ENCODE assay signal across 16 cellular contexts in the genomic region with DNA sequence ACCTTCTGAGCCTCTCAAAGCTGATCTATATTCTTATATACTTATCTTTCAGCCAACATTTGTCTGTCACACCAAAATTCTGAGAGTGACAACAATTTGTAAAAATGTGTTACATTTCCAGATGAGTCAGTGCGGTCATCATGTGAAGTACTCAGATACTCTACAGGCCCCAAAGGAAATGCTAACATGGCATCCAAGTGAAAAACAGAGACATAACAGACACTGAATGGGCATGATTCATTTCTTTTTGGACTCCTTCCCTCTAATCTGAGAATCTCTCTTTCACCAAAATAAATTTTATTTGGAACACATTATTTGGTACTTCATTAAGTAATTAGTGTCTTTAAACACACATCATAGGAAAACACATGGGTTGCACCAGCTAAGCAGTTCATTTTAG.
DNase-seq lines count a peak whose midpoint lies in the region; ATAC-seq and TF ChIP-seq lines count a peak whose summit lies in the region.
"Had no signal": no experiment of that assay in that cellular context is flagged by ENCODE, and none has a peak within 500 bp of the region (broad histone marks: within the 10 kb centered on the region; RNA-seq: fewer than 3 reads in every experiment).

No MANE protein-coding gene starts in this region.

- DNase-seq in MCF 10A (ENCODE audit: unreplicated experiment), result peak; percentile 22
- DNase-seq in breast epithelium (ENCODE audit: low spot score in 2 of 2), result no peak
- DNase-seq in SK-N-SH, result no peak
- peak; percentile 5 to 21 for DNase-seq in cardiac fibroblast (ENCODE audit: low read depth in 2 of 2)
- DNase-seq in central memory CD4-positive, alpha-beta T cell, result no peak
- no peak for DNase-seq in brain microvascular endothelial cell
- DNase-seq: Caco-2; CD8-positive, alpha-beta T cell; DND-41; GDM1 had no signal

- H3K36me3 Mint-ChIP-seq in MCF 10A (ENCODE audit: insufficient read depth, unreplicated experiment), result no peaks in the 10 kb centered on the region
- H3K36me3 Mint-ChIP-seq: CD14-positive monocyte; CD8-positive, alpha-beta T cell had no signal

- TF ChIP-seq POLR2A in breast epithelium (IDR thresholded peaks at IDR 0.05), result no peak

- H3K79me2 ChIP-seq in SK-N-SH (ENCODE audit: insufficient read depth), result no peaks in the 10 kb centered on the region

- no peak overlapping the region for H3K27ac Mint-ChIP-seq in MCF 10A (ENCODE audit: low read depth, unreplicated experiment)
- H3K27ac Mint-ChIP-seq: CD14-positive monocyte; CD8-positive, alpha-beta T cell had no signal

- in situ Hi-C loops in brain microvascular endothelial cell (cut with HindIII; ENCODE audit: low pct_ligation_motif_present, low sequenced_read_pairs), result no loop called here

- H3K9me3 Mint-ChIP-seq in MCF 10A (ENCODE audit: unreplicated experiment), result no peaks in the 10 kb centered on the region
- H3K9me3 Mint-ChIP-seq: CD8-positive, alpha-beta T cell had no signal

- POLR2A ChIA-PET in MCF 10A (lab: Yijun Ruan, JAX) (no interaction called here), SK-N-SH (lab: Yijun Ruan, JAX) (no interaction called here)

- no peaks in the 10 kb centered on the region for H3K36me3 ChIP-seq in breast epithelium
- H3K36me3 ChIP-seq in SK-N-SH (replicated peaks in 1 of 2; ENCODE audit: control insufficient read depth in 1 of 2, insufficient read depth in 2 of 2, low read length in 1 of 2), result no peaks in the 10 kb centered on the region
- no peaks in the 10 kb centered on the region for H3K36me3 ChIP-seq in brain microvascular endothelial cell (replicated peaks)

- peaks cover 5% of the 10 kb centered on the region for H3F3A ChIP-seq in SK-N-SH (replicated peaks; ENCODE audit: insufficient read depth)

- H3K9me2 ChIP-seq in SK-N-SH, result no peaks in the 10 kb centered on the region

- no peak overlapping the region for H3K4me3 Mint-ChIP-seq in MCF 10A (ENCODE audit: unreplicated experiment)
- H3K4me3 Mint-ChIP-seq: CD14-positive monocyte; CD8-positive, alpha-beta T cell had no signal

- H3K27ac ChIP-seq in breast epithelium (no peak overlapping the region), SK-N-SH (ENCODE audit: low read depth in 2 of 2, low read length in 1 of 2) (peak overlapping the region; percentile 44 to 59; a peak in 3 of 4 replicates), brain microvascular endothelial cell (no peak overlapping the region)
- H3K27ac ChIP-seq: 22Rv1 had no signal

- WGBS in SK-N-SH (ENCODE audit: low lambda C conversion rate), result 63% methylated on average over 1 of the region's 1 CpG

- H3K4me3 ChIP-seq in breast epithelium (no peak overlapping the region), SK-N-SH (ENCODE audit: low read depth in 2 of 2, low read length in 1 of 2) (no peak overlapping the region), cardiac fibroblast (replicated peaks in 1 of 2; ENCODE audit: low read depth in 2 of 2, low read length in 2 of 2) (no peak overlapping the region), brain microvascular endothelial cell (ENCODE audit: low read depth, low read length) (no peak overlapping the region)

- H3K27me3 ChIP-seq in breast epithelium (no peaks in the 10 kb centered on the region), SK-N-SH (ENCODE audit: insufficient read depth) (no peaks in the 10 kb centered on the region), brain microvascular endothelial cell (replicated peaks) (no peaks in the 10 kb centered on the region)

- CTCF ChIA-PET in MCF 10A (lab: Yijun Ruan, JAX) (interaction anchor here (0.7 kb wide), 1 partner anchor 66 kb away, joined by 3 read pairs; no protein-coding TSS in a partner anchor), SK-N-SH (lab: Yijun Ruan, JAX) (interaction anchor here (1.2 kb wide), 1 partner anchor 91 kb away, joined by 4 read pairs; no protein-coding TSS in a partner anchor)

- TF ChIP-seq EP300 in SK-N-SH (IDR thresholded peaks at IDR 0.05; ENCODE audit: borderline replicate concordance in 1 of 2, low read depth in 1 of 2, low read length in 1 of 2), result peak; percentile 39 to 92; a peak in 3 of 4 replicates

- H3K9me3 ChIP-seq in breast epithelium (no peaks in the 10 kb centered on the region), SK-N-SH (no peaks in the 10 kb centered on the region)
- H3K9me3 ChIP-seq: Caco-2 had no signal

- H3K4me1 ChIP-seq in breast epithelium, result no peaks in the 10 kb centered on the region
- H3K4me1 ChIP-seq in SK-N-SH (ENCODE audit: control insufficient read depth in 1 of 2, insufficient read depth in 2 of 2, low read depth in 1 of 2, low read length in 1 of 2), result no peaks in the 10 kb centered on the region; a peak in 2 of 4 replicates
- H3K4me1 ChIP-seq: Caco-2 had no signal

- no peak overlapping the region for H2AFZ ChIP-seq in SK-N-SH (ENCODE audit: low read depth)

- ATAC-seq in HG02938 (IDR thresholded peaks at IDR 0.05; ENCODE audit: unreplicated experiment) (no peak), GM19324 (IDR thresholded peaks at IDR 0.05; ENCODE audit: low FRiP score, unreplicated experiment) (no peak)
- ATAC-seq: CD8-positive, alpha-beta T cell; HCT116; HepG2 had no signal

- H3K27me3 Mint-ChIP-seq in MCF 10A (ENCODE audit: insufficient read depth, unreplicated experiment), result peaks cover 11% of the 10 kb centered on the region

- intact Hi-C loops in MCF 10A (cut with micrococcal nuclease) (no loop called here), breast epithelium (cut with DNase I; ENCODE audit: low total_unique reads) (no loop called here)

- no peak for TF ChIP-seq CTCF in MCF 10A (IDR thresholded peaks at IDR 0.05; ENCODE audit: unreplicated experiment)
- no peak for TF ChIP-seq CTCF in breast epithelium (IDR thresholded peaks at IDR 0.05)
- TF ChIP-seq CTCF in SK-N-SH (IDR thresholded peaks at IDR 0.05), result no peak
- TF ChIP-seq CTCF in cardiac fibroblast (IDR thresholded peaks at IDR 0.05; ENCODE audit: low read depth, low read length), result no peak
- no peak for TF ChIP-seq CTCF in brain microvascular endothelial cell (IDR thresholded peaks at IDR 0.05; ENCODE audit: low read depth, low read length, missing control alignments)

- H4K20me1 ChIP-seq in SK-N-SH (ENCODE audit: insufficient read depth), result no peaks in the 10 kb centered on the region

- TF ChIP-seq RAD21 in SK-N-SH (IDR thresholded peaks at IDR 0.05; ENCODE audit: low read length), result no peak

- H3K4me1 Mint-ChIP-seq in MCF 10A (ENCODE audit: insufficient read depth, unreplicated experiment), result peaks cover 5% of the 10 kb centered on the region
- H3K4me1 Mint-ChIP-seq: CD14-positive monocyte had no signal

- no peak overlapping the region for H3K9ac ChIP-seq in SK-N-SH

- no peak overlapping the region for H3K4me2 ChIP-seq in SK-N-SH

- BruUV-seq in MCF 10A (replicated peaks; lab: Mats Ljungman, UMichigan), result no TSS peak

TF ChIP-seq in SK-N-SH, 30 proteins besides CTCF, POLR2A, EP300 and RAD21 (continues in another document):
- peak; percentile 86 for TF ChIP-seq TEAD4 (IDR thresholded peaks at IDR 0.05; ENCODE audit: borderline replicate concordance, insufficient read depth)
- TF ChIP-seq, protein P1, sequence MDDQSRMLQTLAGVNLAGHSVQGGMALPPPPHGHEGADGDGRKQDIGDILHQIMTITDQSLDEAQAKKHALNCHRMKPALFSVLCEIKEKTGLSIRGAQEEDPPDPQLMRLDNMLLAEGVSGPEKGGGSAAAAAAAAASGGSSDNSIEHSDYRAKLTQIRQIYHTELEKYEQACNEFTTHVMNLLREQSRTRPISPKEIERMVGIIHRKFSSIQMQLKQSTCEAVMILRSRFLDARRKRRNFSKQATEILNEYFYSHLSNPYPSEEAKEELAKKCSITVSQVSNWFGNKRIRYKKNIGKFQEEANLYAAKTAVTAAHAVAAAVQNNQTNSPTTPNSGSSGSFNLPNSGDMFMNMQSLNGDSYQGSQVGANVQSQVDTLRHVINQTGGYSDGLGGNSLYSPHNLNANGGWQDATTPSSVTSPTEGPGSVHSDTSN (IDR thresholded peaks at IDR 0.05), result peak; percentile 94
- TF ChIP-seq, protein P2, sequence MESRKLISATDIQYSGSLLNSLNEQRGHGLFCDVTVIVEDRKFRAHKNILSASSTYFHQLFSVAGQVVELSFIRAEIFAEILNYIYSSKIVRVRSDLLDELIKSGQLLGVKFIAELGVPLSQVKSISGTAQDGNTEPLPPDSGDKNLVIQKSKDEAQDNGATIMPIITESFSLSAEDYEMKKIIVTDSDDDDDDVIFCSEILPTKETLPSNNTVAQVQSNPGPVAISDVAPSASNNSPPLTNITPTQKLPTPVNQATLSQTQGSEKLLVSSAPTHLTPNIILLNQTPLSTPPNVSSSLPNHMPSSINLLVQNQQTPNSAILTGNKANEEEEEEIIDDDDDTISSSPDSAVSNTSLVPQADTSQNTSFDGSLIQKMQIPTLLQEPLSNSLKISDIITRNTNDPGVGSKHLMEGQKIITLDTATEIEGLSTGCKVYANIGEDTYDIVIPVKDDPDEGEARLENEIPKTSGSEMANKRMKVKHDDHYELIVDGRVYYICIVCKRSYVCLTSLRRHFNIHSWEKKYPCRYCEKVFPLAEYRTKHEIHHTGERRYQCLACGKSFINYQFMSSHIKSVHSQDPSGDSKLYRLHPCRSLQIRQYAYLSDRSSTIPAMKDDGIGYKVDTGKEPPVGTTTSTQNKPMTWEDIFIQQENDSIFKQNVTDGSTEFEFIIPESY (IDR thresholded peaks at IDR 0.05; ENCODE audit: borderline replicate concordance, low read depth), result 0 out of 2 replicates have a peak, but pooled peaks have one; percentile 58
- TF ChIP-seq SIN3A (IDR thresholded peaks at IDR 0.05; ENCODE audit: borderline replicate concordance, low read depth, low read length), result peak; percentile 59; the same call in 1 of the 2 replicates
- TF ChIP-seq RXRA (IDR thresholded peaks at IDR 0.05; ENCODE audit: borderline replicate concordance, low read depth), result peak; percentile 53; the same call in 1 of the 2 replicates
- peak; percentile 87 for TF ChIP-seq JUND (IDR thresholded peaks at IDR 0.05)
- TF ChIP-seq RCOR1 (IDR thresholded peaks at IDR 0.05; ENCODE audit: low read length), result no peak
- peak; percentile 82 for TF ChIP-seq NFIC (IDR thresholded peaks at IDR 0.05; ENCODE audit: borderline replicate concordance)
- no peak for TF ChIP-seq CHD2 (IDR thresholded peaks at IDR 0.05; ENCODE audit: low read length, partially characterized antibody)
- peak; percentile 80 for TF ChIP-seq FOSL2 (IDR thresholded peaks at IDR 0.05; ENCODE audit: borderline replicate concordance, low read depth)
- peak; percentile 77; the same call in 1 of the 2 replicates for TF ChIP-seq FOXM1 (IDR thresholded peaks at IDR 0.05; ENCODE audit: low read depth)
- TF ChIP-seq, protein P3, sequence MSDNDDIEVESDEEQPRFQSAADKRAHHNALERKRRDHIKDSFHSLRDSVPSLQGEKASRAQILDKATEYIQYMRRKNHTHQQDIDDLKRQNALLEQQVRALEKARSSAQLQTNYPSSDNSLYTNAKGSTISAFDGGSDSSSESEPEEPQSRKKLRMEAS (IDR thresholded peaks at IDR 0.05; ENCODE audit: low read depth), result 0 out of 2 replicates have a peak, but pooled peaks have one; percentile 23
- peak; percentile 75; the same call in 1 of the 2 replicates for TF ChIP-seq POLR2AphosphoS5 (IDR thresholded peaks at IDR 0.05; ENCODE audit: low read depth, low read length)

Comparison
In these comparisons a context has a peak if more than half of its experiments do, and no peak if none do; other contexts are left out.
1. DNase-seq: peak in MCF 10A (single experiment) and cardiac fibroblast (2 of 2); none in breast epithelium (0 of 2), SK-N-SH (single experiment), central memory CD4-positive, alpha-beta T cell (single experiment) and brain microvascular endothelial cell (single experiment).
2. H3K27ac ChIP-seq: peak in SK-N-SH (2 of 2); none in breast epithelium (0 of 2) and brain microvascular endothelial cell (single experiment).